Comparison of ENCODE assay signal across 14 cellular contexts in the genomic region with DNA sequence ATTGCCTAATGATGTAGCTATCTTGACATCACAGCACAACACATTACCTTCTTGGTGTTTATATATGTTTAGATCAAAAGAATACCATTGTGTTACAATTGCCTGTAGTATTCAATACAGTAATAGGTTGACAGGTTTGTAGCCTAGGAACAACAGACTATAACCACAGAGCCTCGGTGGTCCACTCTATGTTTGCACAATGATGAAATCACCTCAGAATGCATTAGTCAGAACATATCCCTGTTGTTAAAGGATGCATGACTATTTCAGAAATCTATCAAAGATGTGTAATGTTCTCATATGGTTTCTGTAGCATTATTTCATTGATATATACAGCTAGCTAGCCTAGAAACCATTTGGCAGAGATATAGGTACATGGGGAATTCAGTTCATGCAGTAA. TPM values are rescaled to one million over a fixed set of nuclear protein-coding genes. Genes with fewer than 3 reads are reported as not detected.
A peak's percentile ranks its signal among the peaks of the same experiment; 100 is the strongest.
DNase-seq lines count a peak whose midpoint lies in the region; ATAC-seq, FAIRE-seq and TF ChIP-seq lines count a peak whose summit lies in the region.
"Had no signal": no experiment of that assay in that cellular context is flagged by ENCODE, and none has a peak within 500 bp of the region (broad histone marks: within the 10 kb centered on the region; RNA-seq: fewer than 3 reads in every experiment).

No MANE protein-coding gene starts in this region.

- H3K4me2 ChIP-seq in skeletal muscle satellite cell (ENCODE audit: low read length): peak overlapping the region; percentile 43

- peak; percentile 39 for ATAC-seq in activated CD8-positive, alpha-beta memory T cell treated with anti-CD3 and anti-CD28 coated beads, Interleukin-2, amount 10 ng/mL, durations not matched to agents 7 days and 5 days
- ATAC-seq in upper lobe of left lung (ENCODE audit: low FRiP score in 2 of 2): no peak
- ATAC-seq in HG03521 (IDR thresholded peaks at IDR 0.05; ENCODE audit: unreplicated experiment): no peak

- TF ChIP-seq POLR2A in upper lobe of left lung (IDR thresholded peaks at IDR 0.05): no peak

- H3K27ac ChIP-seq in upper lobe of left lung: no peak overlapping the region
- H3K27ac ChIP-seq: parathyroid adenoma had no signal

- H3K27me3 ChIP-seq in skeletal muscle satellite cell (ENCODE audit: control insufficient read depth, insufficient read depth, low read length) (no peaks in the 10 kb centered on the region), upper lobe of left lung (no peaks in the 10 kb centered on the region)

- H3K27me3 Mint-ChIP-seq in activated CD8-positive, alpha-beta memory T cell treated with anti-CD3 and anti-CD28 coated beads, Interleukin-2, amount 10 ng/mL, durations not matched to agents 7 days and 5 days: no peaks in the 10 kb centered on the region

- peaks cover 38% of the 10 kb centered on the region for H3K36me3 ChIP-seq in skeletal muscle satellite cell (ENCODE audit: insufficient read depth, low read length)
- peaks cover 13 to 78% (median 47%) of the 10 kb centered on the region in 4 donors for H3K36me3 ChIP-seq in upper lobe of left lung

- H3K9ac ChIP-seq in skeletal muscle satellite cell (ENCODE audit: low read depth, low read length): no peak overlapping the region
- H3K9ac ChIP-seq: parathyroid adenoma had no signal

- peak; percentile 92 for FAIRE-seq in RCC 7860 (lab: Jason Lieb, UNC)

- no peak for TF ChIP-seq EP300 in upper lobe of left lung (IDR thresholded peaks at IDR 0.05)

- H3K4me1 ChIP-seq in skeletal muscle satellite cell (ENCODE audit: control insufficient read depth, insufficient read depth, low read length): peaks cover 48% of the 10 kb centered on the region
- peaks cover 0 to 5% (median 0%) of the 10 kb centered on the region in 4 donors for H3K4me1 ChIP-seq in upper lobe of left lung
- H3K4me1 ChIP-seq: parathyroid adenoma had no signal

- no peak for DNase-seq in activated CD8-positive, alpha-beta memory T cell treated with anti-CD3 and anti-CD28 coated beads, Interleukin-2, amount 10 ng/mL, durations not matched to agents 7 days and 5 days
- no peak for DNase-seq in activated CD8-positive, alpha-beta memory T cell treated with anti-CD3 and anti-CD28 coated beads, Interleukin-2, amount 50 U/mL, for 48 hours
- DNase-seq in RCC 7860 (ENCODE audit: low spot score) (peak; percentile 92), dermis blood vessel endothelial cell (peak; percentile 49), upper lobe of left lung (no peak), NCI-H1436 (lab: John Stamatoyannopoulos, UW) (no peak)
- DNase-seq: central memory CD4-positive, alpha-beta T cell; GF-D8; head of caudate nucleus; NCI-H187; stimulated activated CD4-positive, alpha-beta T cell treated with anti-CD3 and anti-CD28 coated beads, Interleukin-4, amount 100 ng/mL, for 1 hour had no signal

- H3K4me1 Mint-ChIP-seq in activated CD8-positive, alpha-beta memory T cell treated with anti-CD3 and anti-CD28 coated beads, Interleukin-2, amount 10 ng/mL, durations not matched to agents 7 days and 5 days: peaks cover 19% of the 10 kb centered on the region

- WGBS in upper lobe of left lung, 2 donors: 68 to 78% methylated on average over 1 of the region's 1 CpG

- H3K4me3 ChIP-seq in skeletal muscle satellite cell (ENCODE audit: low read length): no peak overlapping the region
- no peak overlapping the region for H3K4me3 ChIP-seq in upper lobe of left lung

- no peak overlapping the region for H3K27ac Mint-ChIP-seq in activated CD8-positive, alpha-beta memory T cell treated with anti-CD3 and anti-CD28 coated beads, Interleukin-2, amount 10 ng/mL, durations not matched to agents 7 days and 5 days

- H3K9me3 ChIP-seq in skeletal muscle satellite cell (replicated peaks; ENCODE audit: low read length): no peaks in the 10 kb centered on the region
- no peaks in the 10 kb centered on the region for H3K9me3 ChIP-seq in upper lobe of left lung

- no peak for TF ChIP-seq CTCF in upper lobe of left lung (IDR thresholded peaks at IDR 0.05)

- H3K36me3 Mint-ChIP-seq in activated CD8-positive, alpha-beta memory T cell treated with anti-CD3 and anti-CD28 coated beads, Interleukin-2, amount 10 ng/mL, durations not matched to agents 7 days and 5 days: peaks cover 61% of the 10 kb centered on the region

- H3K9me3 Mint-ChIP-seq in activated CD8-positive, alpha-beta memory T cell treated with anti-CD3 and anti-CD28 coated beads, Interleukin-2, amount 10 ng/mL, durations not matched to agents 7 days and 5 days (ENCODE audit: low read depth): no peaks in the 10 kb centered on the region

- CTCF ChIA-PET in activated CD8-positive, alpha-beta memory T cell treated with anti-CD3 and anti-CD28 coated beads, Interleukin-2, amount 10 ng/mL, durations not matched to agents 7 days and 5 days (lab: Charles Lee): interaction anchor here (1.2 to 1.3 kb wide), 3 partner anchors 8 to 13 kb away, joined by 4 to 10 read pairs (median 7); partner anchors contain the start of genes METTL5 and UBR3

- H3K4me3 Mint-ChIP-seq in activated CD8-positive, alpha-beta memory T cell treated with anti-CD3 and anti-CD28 coated beads, Interleukin-2, amount 10 ng/mL, durations not matched to agents 7 days and 5 days: no peak overlapping the region

RNA-seq across cellular contexts. Expression of gene METTL5, which starts 8.9 kb away (rescaled TPM):
- 10 to 100 TPM; 62.7 to 68.5 TPM for total RNA-seq in activated CD8-positive, alpha-beta memory T cell treated with anti-CD3 and anti-CD28 coated beads, Interleukin-2, amount 10 ng/mL, durations not matched to agents 7 days and 5 days
- total RNA-seq in dermis blood vessel endothelial cell: 37.4 and 41.9 TPM in 2 replicates
- 46.1 and 62.1 TPM in 2 replicates for total RNA-seq in skeletal muscle satellite cell (2012; rRNA removed)
- 10 to 100 TPM; 13.4 to 37.1 (median 31.2) TPM for total RNA-seq in upper lobe of left lung

RNA-seq across cellular contexts. Expression of gene UBR3, which starts 11.4 kb away (rescaled TPM):
- 10 to 100 TPM; 21.3 to 23.2 TPM for total RNA-seq in activated CD8-positive, alpha-beta memory T cell treated with anti-CD3 and anti-CD28 coated beads, Interleukin-2, amount 10 ng/mL, durations not matched to agents 7 days and 5 days
- 60.6 and 72.8 TPM in 2 replicates for total RNA-seq in dermis blood vessel endothelial cell
- total RNA-seq in skeletal muscle satellite cell (2012; rRNA removed): 29.9 and 31.9 TPM in 2 replicates
- total RNA-seq in upper lobe of left lung: 100 to 1,000 TPM in 2 of 6 donors, 10 to 100 TPM in 4; 27.8 to 126 (median 44.7) TPM

RNA-seq across cellular contexts. Expression of gene SSB, which starts 17.2 kb away (rescaled TPM):
- total RNA-seq in activated CD8-positive, alpha-beta memory T cell treated with anti-CD3 and anti-CD28 coated beads, Interleukin-2, amount 10 ng/mL, durations not matched to agents 7 days and 5 days: 10 to 100 TPM; 88.2 to 88.9 TPM
- 75.2 and 113 TPM in 2 replicates for total RNA-seq in dermis blood vessel endothelial cell
- total RNA-seq in skeletal muscle satellite cell (2012; rRNA removed): 111 and 124 TPM in 2 replicates
- 100 to 1,000 TPM in 1 of 6 donors, 10 to 100 TPM in 5; 29.3 to 111 (median 55.7) TPM for total RNA-seq in upper lobe of left lung

Comparison
In these comparisons a context has a peak if more than half of its experiments do, and no peak if none do; other contexts are left out.
1. DNase-seq: peak in RCC 7860 (single experiment) and dermis blood vessel endothelial cell (single experiment); none in activated CD8-positive, alpha-beta memory T cell treated with anti-CD3 and anti-CD28 coated beads, Interleukin-2, amount 10 ng/mL, durations not matched to agents 7 days and 5 days (single experiment), activated CD8-positive, alpha-beta memory T cell treated with anti-CD3 and anti-CD28 coated beads, Interleukin-2, amount 50 U/mL, for 48 hours (single experiment), upper lobe of left lung (0 of 2) and NCI-H1436 (single experiment).